Comparison of ENCODE assay signal across 11 cellular contexts in the genomic region with DNA sequence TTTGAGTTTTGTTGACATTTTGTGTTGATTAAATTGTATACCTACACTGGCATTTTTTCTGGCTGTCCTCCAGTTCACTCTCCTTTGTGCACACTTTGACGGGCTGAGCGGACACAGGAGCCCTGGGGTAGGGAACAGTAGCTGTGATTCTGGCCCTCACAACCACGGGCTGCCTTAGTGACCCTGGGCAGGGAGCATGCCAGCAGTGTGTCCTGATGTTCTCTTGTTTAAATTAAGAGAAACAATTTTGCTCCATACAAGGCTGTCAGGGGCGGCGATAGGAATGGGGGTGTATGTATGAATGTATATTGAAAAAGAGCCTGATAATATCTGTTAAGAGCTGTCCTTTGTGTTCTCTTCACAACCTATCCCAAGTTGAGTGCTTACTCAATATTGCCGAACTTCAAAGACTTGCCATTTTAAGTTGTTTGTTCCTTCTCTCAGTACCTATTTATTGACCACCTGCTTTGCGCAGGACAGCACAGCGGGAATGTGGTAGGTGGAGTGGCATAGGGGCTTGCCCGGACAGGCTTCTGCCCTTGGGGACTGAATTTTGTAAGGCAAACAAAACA.
DNase-seq lines count a peak whose midpoint lies in the region; ATAC-seq and TF ChIP-seq lines count a peak whose summit lies in the region.
"Had no signal": no experiment of that assay in that cellular context is flagged by ENCODE, and none has a peak within 500 bp of the region (broad histone marks: within the 10 kb centered on the region; RNA-seq: fewer than 3 reads in every experiment).

No MANE protein-coding gene starts in this region.

- CTCF ChIA-PET in CD4-positive, alpha-beta memory T cell (lab: Charles Lee; ENCODE audit: partially characterized antibody), result interaction anchor here (0.9 to 3.3 kb wide), 5 partner anchors 13 to 97 kb away, joined by 3 to 12 read pairs (median 6); no protein-coding TSS in a partner anchor
- CTCF ChIA-PET in activated CD8-positive, alpha-beta T cell treated with anti-CD3 and anti-CD28 coated beads for 36 hours (lab: Charles Lee), result interaction anchor here (1.2 to 1.6 kb wide), 4 partner anchors 13 to 98 kb away, joined by 3 to 7 read pairs (median 3); no protein-coding TSS in a partner anchor

- H3K36me3 Mint-ChIP-seq in CD4-positive, alpha-beta memory T cell, result peaks cover 74 to 92% of the 10 kb centered on the region in 2 donors
- H3K36me3 Mint-ChIP-seq in activated CD8-positive, alpha-beta T cell treated with anti-CD3 and anti-CD28 coated beads for 36 hours (ENCODE audit: low read depth), result peaks cover 52% of the 10 kb centered on the region

- H3K4me1 Mint-ChIP-seq in CD4-positive, alpha-beta memory T cell, result peaks cover 17 to 31% (median 23%) of the 10 kb centered on the region in 4 donors
- peaks cover 20% of the 10 kb centered on the region for H3K4me1 Mint-ChIP-seq in activated CD8-positive, alpha-beta T cell treated with anti-CD3 and anti-CD28 coated beads for 36 hours (ENCODE audit: low read depth)

- 89 to 91% methylated on average over 9 of the region's 9 CpGs for WGBS in sigmoid colon, 2 donors

- DNase-seq in CD4-positive, alpha-beta memory T cell, result no peak
- DNase-seq in activated CD8-positive, alpha-beta T cell treated with anti-CD3 and anti-CD28 coated beads for 36 hours, result no peak
- DNase-seq in right atrium auricular region (ENCODE audit: low spot score) (no peak), sigmoid colon (no peak), EL (no peak), hypothalamus (lab: John Stamatoyannopoulos, UW) (no peak), NCI-H2081 (lab: John Stamatoyannopoulos, UW) (no peak)
- DNase-seq: activated CD4-positive, alpha-beta T cell treated with anti-CD3 and anti-CD28 coated beads, Interleukin-2, amount 50 U/mL, for 1 hour; CD8-positive, alpha-beta memory T cell; NCI-H146 had no signal

- no peak for ATAC-seq in activated CD8-positive, alpha-beta T cell treated with anti-CD3 and anti-CD28 coated beads for 36 hours
- no peak for ATAC-seq in GM21717 (IDR thresholded peaks at IDR 0.05; ENCODE audit: unreplicated experiment)

- H3K4me3 Mint-ChIP-seq in CD4-positive, alpha-beta memory T cell, result no peak overlapping the region
- H3K4me3 Mint-ChIP-seq in activated CD8-positive, alpha-beta T cell treated with anti-CD3 and anti-CD28 coated beads for 36 hours, result no peak overlapping the region
- H3K4me3 Mint-ChIP-seq: CD8-positive, alpha-beta memory T cell had no signal

- H3K9me3 Mint-ChIP-seq in CD4-positive, alpha-beta memory T cell, result peaks cover 0 to 2% (median 0%) of the 10 kb centered on the region in 8 donors
- H3K9me3 Mint-ChIP-seq in activated CD8-positive, alpha-beta T cell treated with anti-CD3 and anti-CD28 coated beads for 36 hours, result no peaks in the 10 kb centered on the region
- H3K9me3 Mint-ChIP-seq: CD8-positive, alpha-beta memory T cell had no signal

- H3K4me1 ChIP-seq in CD4-positive, alpha-beta memory T cell (ENCODE audit: insufficient read depth, low read length), result peaks cover 17% of the 10 kb centered on the region
- peaks cover 0 to 67% of the 10 kb centered on the region in 2 donors for H3K4me1 ChIP-seq in right atrium auricular region
- H3K4me1 ChIP-seq in sigmoid colon, result peaks cover 3 to 49% (median 30%) of the 10 kb centered on the region in 4 donors

- no peaks in the 10 kb centered on the region for H3K9me3 ChIP-seq in CD4-positive, alpha-beta memory T cell (ENCODE audit: control insufficient read depth in 1 of 2, low read length in 2 of 2)
- H3K9me3 ChIP-seq in right atrium auricular region, result no peaks in the 10 kb centered on the region
- no peaks in the 10 kb centered on the region for H3K9me3 ChIP-seq in sigmoid colon

- H3K27ac Mint-ChIP-seq in CD4-positive, alpha-beta memory T cell, result peak overlapping the region in 6 of 7 donors; percentile 1 to 73 (median 37)
- H3K27ac Mint-ChIP-seq in activated CD8-positive, alpha-beta T cell treated with anti-CD3 and anti-CD28 coated beads for 36 hours, result peak overlapping the region; percentile 43

- H3K27me3 Mint-ChIP-seq in CD4-positive, alpha-beta memory T cell, result no peaks in the 10 kb centered on the region
- H3K27me3 Mint-ChIP-seq in activated CD8-positive, alpha-beta T cell treated with anti-CD3 and anti-CD28 coated beads for 36 hours, result no peaks in the 10 kb centered on the region
- H3K27me3 Mint-ChIP-seq: CD8-positive, alpha-beta memory T cell had no signal

- TF ChIP-seq CTCF in activated CD8-positive, alpha-beta T cell treated with anti-CD3 and anti-CD28 coated beads for 36 hours (IDR thresholded peaks at IDR 0.05), result no peak
- no peak for TF ChIP-seq CTCF in right atrium auricular region (IDR thresholded peaks at IDR 0.05)
- no peak for TF ChIP-seq CTCF in sigmoid colon (IDR thresholded peaks at IDR 0.05)

- no peaks in the 10 kb centered on the region for H3K27me3 ChIP-seq in CD4-positive, alpha-beta memory T cell (ENCODE audit: insufficient read depth, low read length)
- H3K27me3 ChIP-seq in right atrium auricular region (no peaks in the 10 kb centered on the region), sigmoid colon (no peaks in the 10 kb centered on the region)

- POLR2A ChIA-PET in CD4-positive, alpha-beta memory T cell (lab: Charles Lee; ENCODE audit: partially characterized antibody), result interaction anchor here (0.9 to 1.9 kb wide), 5 partner anchors 10 to 47 kb away, joined by 3 to 6 read pairs (median 3); no protein-coding TSS in a partner anchor
- POLR2A ChIA-PET in activated CD8-positive, alpha-beta T cell treated with anti-CD3 and anti-CD28 coated beads for 36 hours (lab: Charles Lee), result interaction anchor here (1.2 to 1.6 kb wide), 3 partner anchors 10 to 83 kb away, joined by 3 to 5 read pairs (median 4); no protein-coding TSS in a partner anchor

- no peak for TF ChIP-seq POLR2A in sigmoid colon (IDR thresholded peaks at IDR 0.05)

- H3K36me3 ChIP-seq in CD4-positive, alpha-beta memory T cell (ENCODE audit: insufficient read depth, low read length), result peaks cover 70% of the 10 kb centered on the region
- peaks cover 80% of the 10 kb centered on the region for H3K36me3 ChIP-seq in right atrium auricular region
- peaks cover 8 to 58% (median 26%) of the 10 kb centered on the region in 4 donors for H3K36me3 ChIP-seq in sigmoid colon

- no peak overlapping the region for H3K27ac ChIP-seq in CD4-positive, alpha-beta memory T cell (ENCODE audit: low read depth, low read length)
- H3K27ac ChIP-seq in right atrium auricular region (peak overlapping the region; percentile 42 to 57), sigmoid colon (peak overlapping the region in 3 of 4 donors; percentile 33 to 61 (median 46))

- TF ChIP-seq EP300 in sigmoid colon (IDR thresholded peaks at IDR 0.05), result no peak

- no peak overlapping the region for H3K4me3 ChIP-seq in CD4-positive, alpha-beta memory T cell (ENCODE audit: low read length in 2 of 2)
- H3K4me3 ChIP-seq in right atrium auricular region (no peak overlapping the region), sigmoid colon (no peak overlapping the region)

- intact Hi-C loops in CD4-positive, alpha-beta memory T cell (cut with micrococcal nuclease), result loop anchor here (2.0 to 5.0 kb wide), 3 partner anchors 15 to 97 kb away; no protein-coding TSS in a partner anchor
- intact Hi-C loops in activated CD8-positive, alpha-beta T cell treated with anti-CD3 and anti-CD28 coated beads for 36 hours (cut with micrococcal nuclease), result no loop called here
- intact Hi-C loops in sigmoid colon (cut with DNase I), result loop anchor here (5.0 kb wide), 2 partner anchors 48 to 162 kb away; a partner anchor contains a TSS
